ENCODE assay signal across 9 cellular contexts in the genomic region with DNA sequence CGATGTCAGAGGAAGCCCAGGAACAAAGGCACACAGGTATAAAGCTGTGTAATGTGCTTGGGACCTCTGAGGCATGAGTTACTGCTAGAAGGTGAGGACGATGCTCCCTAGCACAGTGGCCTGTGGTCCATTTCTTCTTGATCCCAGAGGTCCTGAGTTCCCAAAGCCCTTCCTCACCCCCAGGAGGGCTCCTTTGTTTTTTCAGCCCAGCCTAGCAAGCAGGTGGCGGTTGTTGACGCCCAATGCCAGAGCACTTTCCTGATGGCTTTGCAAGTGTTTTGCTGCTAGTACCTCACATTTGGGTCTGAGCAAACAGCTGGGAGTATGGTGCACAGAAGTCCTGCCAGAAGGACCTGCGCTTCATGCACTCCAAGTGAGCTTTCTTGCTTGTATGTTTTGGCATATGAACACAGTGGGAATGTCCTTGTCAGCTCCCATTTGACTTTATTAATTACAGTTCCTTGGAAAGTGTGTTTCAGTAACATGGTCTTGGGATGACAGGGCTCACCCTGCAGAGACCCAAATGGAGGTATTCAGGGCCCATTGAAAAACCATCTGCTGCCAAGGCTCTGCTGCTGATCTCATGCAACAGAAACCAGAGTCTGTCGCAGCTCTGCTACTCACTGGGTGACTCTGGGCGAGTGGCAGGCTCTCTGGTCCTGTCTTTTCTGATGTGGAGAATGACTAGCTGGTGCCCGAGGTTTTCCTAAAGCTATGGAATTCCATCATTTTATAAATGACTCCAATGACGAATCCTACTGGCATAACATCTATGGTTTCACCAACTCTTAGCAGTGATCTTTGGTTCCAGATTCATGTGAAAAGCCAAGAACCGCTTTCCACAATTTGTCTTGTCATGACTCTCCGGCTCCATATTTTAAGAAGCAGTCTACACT.
DNase-seq lines count a peak whose midpoint lies in the region; ATAC-seq, FAIRE-seq and TF ChIP-seq lines count a peak whose summit lies in the region.
"Had no signal": no experiment of that assay in that cellular context is flagged by ENCODE, and none has a peak within 500 bp of the region (broad histone marks: within the 10 kb centered on the region; RNA-seq: fewer than 3 reads in every experiment).

No MANE protein-coding gene starts in this region.

- CTCF ChIA-PET in naive thymus-derived CD4-positive, alpha-beta T cell (lab: Charles Lee), result interaction anchor here (0.6 to 5.2 kb wide), 9 partner anchors 11 to 210 kb away, joined by 3 to 112 read pairs (median 10); partner anchors contain the start of gene ARID5B

- no peak for ATAC-seq in naive thymus-derived CD4-positive, alpha-beta T cell
- ATAC-seq in GM19463 (IDR thresholded peaks at IDR 0.05; ENCODE audit: unreplicated experiment), result no peak
- ATAC-seq in HG02973 (IDR thresholded peaks at IDR 0.05; ENCODE audit: unreplicated experiment), result no peak
- ATAC-seq: natural killer cell treated with Interleukin-12 subunit alpha and Interleukin-12 subunit beta and Interleukin-15 and Interleukin-18, amount 100 ng/mL, for 72 hours had no signal

- DNase-seq in activated naive CD8-positive, alpha-beta T cell treated with anti-CD3 and anti-CD28 coated beads for 36 hours, result no peak
- no peak for DNase-seq in naive thymus-derived CD4-positive, alpha-beta T cell
- DNase-seq in RCC 7860 (ENCODE audit: low spot score), result no peak
- no peak for DNase-seq in stimulated activated CD4-positive, alpha-beta T cell treated with anti-CD3 and anti-CD28 coated beads, Interleukin-12 subunit alpha, Interleukin-12 subunit beta, amount 100 ng/mL, for 4 hours

- no peak for FAIRE-seq in RCC 7860 (lab: Jason Lieb, UNC)

- H3K4me3 Mint-ChIP-seq in IgD-negative memory B cell, result peak overlapping the region in 2 of 4 donors; percentile 17 to 22
- H3K4me3 Mint-ChIP-seq in activated naive CD8-positive, alpha-beta T cell treated with anti-CD3 and anti-CD28 coated beads for 36 hours, result no peak overlapping the region
- H3K4me3 Mint-ChIP-seq in naive thymus-derived CD4-positive, alpha-beta T cell, result peak overlapping the region in 4 of 10 donors; percentile 27 to 63 (median 31)
- H3K4me3 Mint-ChIP-seq: natural killer cell treated with Interleukin-12 subunit alpha and Interleukin-12 subunit beta and Interleukin-15 and Interleukin-18, amount 100 ng/mL, for 72 hours had no signal

- no peaks in the 10 kb centered on the region for H3K27me3 ChIP-seq in naive thymus-derived CD4-positive, alpha-beta T cell (ENCODE audit: control insufficient read depth in 2 of 2, insufficient read depth in 2 of 2, low read length in 2 of 2)

- H3K27ac Mint-ChIP-seq in IgD-negative memory B cell, result peak overlapping the region; percentile 43 to 95 (median 54)
- H3K27ac Mint-ChIP-seq in activated naive CD8-positive, alpha-beta T cell treated with anti-CD3 and anti-CD28 coated beads for 36 hours, result peak overlapping the region; percentile 38
- peak overlapping the region; percentile 71 to 93 (median 87) for H3K27ac Mint-ChIP-seq in naive thymus-derived CD4-positive, alpha-beta T cell

- intact Hi-C loops in naive thymus-derived CD4-positive, alpha-beta T cell (cut with micrococcal nuclease), result loop anchor here (5.0 kb wide), 3 partner anchors 284 to 491 kb away; no protein-coding TSS in a partner anchor

- no peaks in the 10 kb centered on the region for H3K27me3 Mint-ChIP-seq in IgD-negative memory B cell
- H3K27me3 Mint-ChIP-seq in activated naive CD8-positive, alpha-beta T cell treated with anti-CD3 and anti-CD28 coated beads for 36 hours, result no peaks in the 10 kb centered on the region
- H3K27me3 Mint-ChIP-seq in naive thymus-derived CD4-positive, alpha-beta T cell, result no peaks in the 10 kb centered on the region
- H3K27me3 Mint-ChIP-seq: natural killer cell treated with Interleukin-12 subunit alpha and Interleukin-12 subunit beta and Interleukin-15 and Interleukin-18, amount 100 ng/mL, for 72 hours had no signal

- H3K4me3 ChIP-seq in naive thymus-derived CD4-positive, alpha-beta T cell (ENCODE audit: low read length), result no peak overlapping the region

- no peaks in the 10 kb centered on the region for H3K9me3 Mint-ChIP-seq in IgD-negative memory B cell
- H3K9me3 Mint-ChIP-seq in activated naive CD8-positive, alpha-beta T cell treated with anti-CD3 and anti-CD28 coated beads for 36 hours, result no peaks in the 10 kb centered on the region
- no peaks in the 10 kb centered on the region for H3K9me3 Mint-ChIP-seq in naive thymus-derived CD4-positive, alpha-beta T cell
- H3K9me3 Mint-ChIP-seq: natural killer cell treated with Interleukin-12 subunit alpha and Interleukin-12 subunit beta and Interleukin-15 and Interleukin-18, amount 100 ng/mL, for 72 hours had no signal

- no peaks in the 10 kb centered on the region for H3K36me3 ChIP-seq in naive thymus-derived CD4-positive, alpha-beta T cell (ENCODE audit: control insufficient read depth in 2 of 3, insufficient read depth in 3 of 3, low read length in 3 of 3)

- peaks cover 16 to 60% of the 10 kb centered on the region in 2 donors for H3K4me1 ChIP-seq in naive thymus-derived CD4-positive, alpha-beta T cell (ENCODE audit: control insufficient read depth in 2 of 2, insufficient read depth in 2 of 2, low read length in 2 of 2)

- no peak for TF ChIP-seq CTCF in C4-2B (conservative IDR thresholded peaks at IDR 0.05)

- peaks cover 54 to 65% (median 59%) of the 10 kb centered on the region in 3 donors for H3K4me1 Mint-ChIP-seq in IgD-negative memory B cell
- H3K4me1 Mint-ChIP-seq in activated naive CD8-positive, alpha-beta T cell treated with anti-CD3 and anti-CD28 coated beads for 36 hours, result peaks cover 56% of the 10 kb centered on the region
- H3K4me1 Mint-ChIP-seq in naive thymus-derived CD4-positive, alpha-beta T cell, result peaks cover 38 to 94% (median 86%) of the 10 kb centered on the region in 7 donors

- POLR2A ChIA-PET in naive thymus-derived CD4-positive, alpha-beta T cell (lab: Charles Lee), result interaction anchor here (0.6 to 6.1 kb wide), 4 partner anchors 13 to 135 kb away, joined by 3 to 51 read pairs (median 5); partner anchors contain the start of gene ARID5B

- H3K36me3 Mint-ChIP-seq in IgD-negative memory B cell, result peaks cover 17% of the 10 kb centered on the region
- H3K36me3 Mint-ChIP-seq in activated naive CD8-positive, alpha-beta T cell treated with anti-CD3 and anti-CD28 coated beads for 36 hours, result peaks cover 35% of the 10 kb centered on the region
- peaks cover 0 to 15% (median 4%) of the 10 kb centered on the region in 5 donors for H3K36me3 Mint-ChIP-seq in naive thymus-derived CD4-positive, alpha-beta T cell
- H3K36me3 Mint-ChIP-seq: natural killer cell treated with Interleukin-12 subunit alpha and Interleukin-12 subunit beta and Interleukin-15 and Interleukin-18, amount 100 ng/mL, for 72 hours had no signal

- peak overlapping the region; percentile 13 for H3K27ac ChIP-seq in C4-2B
- H3K27ac ChIP-seq in naive thymus-derived CD4-positive, alpha-beta T cell (ENCODE audit: low read depth, low read length), result peak overlapping the region; percentile 29

- no peaks in the 10 kb centered on the region for H3K9me3 ChIP-seq in naive thymus-derived CD4-positive, alpha-beta T cell (ENCODE audit: control insufficient read depth in 2 of 3, low read length in 3 of 3)
